21 cellular contexts compared by ENCODE assay signal in the genomic region with DNA sequence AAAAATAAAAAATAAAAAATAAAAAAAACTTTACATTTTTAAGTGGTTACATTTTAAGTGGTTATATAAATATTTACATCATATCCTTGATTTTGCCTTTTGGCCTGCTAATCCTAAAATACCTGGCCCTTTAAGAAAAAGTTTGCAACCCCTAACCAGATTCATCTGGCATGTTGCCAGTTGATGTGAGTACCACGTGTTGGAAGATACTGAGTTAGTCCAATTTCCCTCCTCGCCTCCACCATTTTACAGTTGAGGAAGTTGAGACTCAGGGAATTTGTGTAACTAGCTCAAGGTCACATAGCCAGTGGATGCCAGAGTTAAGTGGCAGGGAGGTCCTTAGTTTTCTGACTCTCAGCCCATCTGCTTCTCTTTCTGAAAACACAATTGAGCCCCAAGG. TPM values are rescaled to one million over a fixed set of nuclear protein-coding genes. Genes with fewer than 3 reads are reported as not detected.
"Had no signal": no experiment of that assay in that cellular context is flagged by ENCODE, and none has a peak within 500 bp of the region (broad histone marks: within the 10 kb centered on the region; RNA-seq: fewer than 3 reads in every experiment).

No MANE protein-coding gene starts in this region.

- H3K9me3 Mint-ChIP-seq: activated naive CD4-positive, alpha-beta T cell treated with anti-CD3 and anti-CD28 coated beads, Interleukin-2, amount 50 U/mL, for 24 hours; nephron; stimulated activated effector memory CD8-positive, alpha-beta T cell treated with anti-CD3 and anti-CD28 coated beads, Interleukin-12 subunit alpha, Interleukin-12 subunit beta, amount 100 ng/mL, for 72 hours; type B pancreatic cell; WTC11 had no signal

- H3K4me1 Mint-ChIP-seq: activated CD4-positive, alpha-beta T cell treated with anti-CD3 and anti-CD28 coated beads for 36 hours; activated naive CD4-positive, alpha-beta T cell treated with anti-CD3 and anti-CD28 coated beads, Interleukin-2, amount 50 U/mL, for 24 hours; nephron; stimulated activated effector memory CD8-positive, alpha-beta T cell treated with anti-CD3 and anti-CD28 coated beads, Interleukin-12 subunit alpha, Interleukin-12 subunit beta, amount 100 ng/mL, for 72 hours had no signal

- FAIRE-seq: astrocyte, kidney had no signal

- DNase-seq: activated CD4-positive, alpha-beta T cell treated with anti-CD3 and anti-CD28 coated beads for 36 hours; activated CD4-positive, alpha-beta T cell treated with anti-CD3 and anti-CD28 coated beads, Interleukin-2, amount 50 U/mL, for 48 hours; activated gamma-delta T cell; cortex of kidney; effector CD4-positive, alpha-beta T cell; heart left ventricle; kidney; stimulated activated CD4-positive, alpha-beta T cell treated with anti-CD3 and anti-CD28 coated beads, Interleukin-4, amount 100 ng/mL, for 24 hours; stomach; testis had no signal

- H3K36me3 Mint-ChIP-seq: activated naive CD4-positive, alpha-beta T cell treated with anti-CD3 and anti-CD28 coated beads, Interleukin-2, amount 50 U/mL, for 24 hours; stimulated activated effector memory CD8-positive, alpha-beta T cell treated with anti-CD3 and anti-CD28 coated beads, Interleukin-12 subunit alpha, Interleukin-12 subunit beta, amount 100 ng/mL, for 72 hours; type B pancreatic cell; WTC11 had no signal

- H3K27me3 ChIP-seq: breast epithelium, gastroesophageal sphincter, heart left ventricle, stomach, testis had no signal

- H3K27ac Mint-ChIP-seq: activated CD4-positive, alpha-beta T cell treated with anti-CD3 and anti-CD28 coated beads for 36 hours; activated naive CD4-positive, alpha-beta T cell treated with anti-CD3 and anti-CD28 coated beads, Interleukin-2, amount 50 U/mL, for 24 hours; nephron; stimulated activated effector memory CD8-positive, alpha-beta T cell treated with anti-CD3 and anti-CD28 coated beads, Interleukin-12 subunit alpha, Interleukin-12 subunit beta, amount 100 ng/mL, for 72 hours; type B pancreatic cell; WTC11 had no signal

- H3K27ac ChIP-seq: breast epithelium, gastroesophageal sphincter, heart left ventricle, parathyroid adenoma, stomach, testis had no signal

- H3K4me3 ChIP-seq: breast epithelium, gastroesophageal sphincter, heart left ventricle, lung, stomach, testis had no signal

- H3K4me3 Mint-ChIP-seq: activated CD4-positive, alpha-beta T cell treated with anti-CD3 and anti-CD28 coated beads for 36 hours; activated naive CD4-positive, alpha-beta T cell treated with anti-CD3 and anti-CD28 coated beads, Interleukin-2, amount 50 U/mL, for 24 hours; nephron; stimulated activated effector memory CD8-positive, alpha-beta T cell treated with anti-CD3 and anti-CD28 coated beads, Interleukin-12 subunit alpha, Interleukin-12 subunit beta, amount 100 ng/mL, for 72 hours; type B pancreatic cell; WTC11 had no signal

- H3K27me3 Mint-ChIP-seq: activated CD4-positive, alpha-beta T cell treated with anti-CD3 and anti-CD28 coated beads for 36 hours; activated naive CD4-positive, alpha-beta T cell treated with anti-CD3 and anti-CD28 coated beads, Interleukin-2, amount 50 U/mL, for 24 hours; type B pancreatic cell had no signal

RNA-seq across cellular contexts. Expression of a gene that starts 5.1 kb away (rescaled TPM):
- total RNA-seq: activated CD4-positive, alpha-beta T cell treated with anti-CD3 and anti-CD28 coated beads for 36 hours; astrocyte; heart left ventricle; sciatic nerve; WTC11 had no signal
